ENCODE assay signal across 9 cellular contexts in genomic region chr4:142817442-142817841, GRCh38. TPM values are rescaled to one million over a fixed set of nuclear protein-coding genes. Genes with fewer than 3 reads are reported as not detected.
DNase-seq lines count a peak whose midpoint lies in the region; ATAC-seq and TF ChIP-seq lines count a peak whose summit lies in the region.
"Had no signal": no experiment of that assay in that cellular context is flagged by ENCODE, and none has a peak within 500 bp of the region (broad histone marks: within the 10 kb centered on the region; RNA-seq: fewer than 3 reads in every experiment).

No MANE protein-coding gene starts in this region.

- no peak for DNase-seq in CD8-positive, alpha-beta T cell
- DNase-seq in OCI-M1 (lab: John Stamatoyannopoulos, UW) (peak; percentile 86), astrocyte of the cerebellum (ENCODE audit: low read depth) (peak; percentile 88), neuronal stem cell (ENCODE audit: low spot score) (no peak), HuH-7 (ENCODE audit: low spot score) (no peak), GM10248 (ENCODE audit: extremely low spot score) (no peak), NCI-H1930 (lab: John Stamatoyannopoulos, UW) (no peak)

- CTCF ChIA-PET in CD8-positive, alpha-beta T cell (lab: Charles Lee), result interaction anchor here (1.2 kb wide), 1 partner anchor 30 kb away, joined by 3 read pairs; no protein-coding TSS in a partner anchor
- CTCF ChIA-PET in GM10248 (lab: Yijun Ruan, JAX), result interaction anchor here (1.4 kb wide), 1 partner anchor 10 kb away, joined by 3 read pairs; no protein-coding TSS in a partner anchor

- H3K27me3 ChIP-seq in CD8-positive, alpha-beta T cell (ENCODE audit: insufficient read depth, low read length), result no peaks in the 10 kb centered on the region
- no peaks in the 10 kb centered on the region for H3K27me3 ChIP-seq in neuronal stem cell (ENCODE audit: control insufficient read depth in 3 of 3, insufficient read depth in 3 of 3, low read depth in 1 of 3, low read length in 3 of 3)
- H3K27me3 ChIP-seq: suprapubic skin had no signal

- H3K4me3 ChIP-seq in CD8-positive, alpha-beta T cell (ENCODE audit: low read depth, low read length), result no peak overlapping the region
- H3K4me3 ChIP-seq in astrocyte of the cerebellum (ENCODE audit: low read depth, low read length), result no peak overlapping the region
- no peak overlapping the region for H3K4me3 ChIP-seq in neuronal stem cell (ENCODE audit: low read length in 2 of 2)
- H3K4me3 ChIP-seq: suprapubic skin had no signal

- no peak overlapping the region for H3K27ac ChIP-seq in CD8-positive, alpha-beta T cell (ENCODE audit: low read depth, low read length)
- peak overlapping the region; percentile 15 for H3K27ac ChIP-seq in neuronal stem cell (replicated peaks; ENCODE audit: low read length)
- H3K27ac ChIP-seq: suprapubic skin had no signal

- no peak overlapping the region for H4K91ac ChIP-seq in neuronal stem cell (ENCODE audit: low read depth, low read length, poor library complexity)

- no peak overlapping the region for H2BK12ac ChIP-seq in neuronal stem cell (ENCODE audit: low read length)

- no peak overlapping the region for H3K14ac ChIP-seq in neuronal stem cell (ENCODE audit: low read length)

- no peaks in the 10 kb centered on the region for H3K36me3 Mint-ChIP-seq in CD8-positive, alpha-beta T cell

- H3K18ac ChIP-seq in neuronal stem cell (ENCODE audit: low read length), result no peak overlapping the region

- H3K23ac ChIP-seq in neuronal stem cell (ENCODE audit: low read depth, low read length, poor library complexity), result no peak overlapping the region

- H3K27me3 Mint-ChIP-seq in CD8-positive, alpha-beta T cell (ENCODE audit: low read depth), result no peaks in the 10 kb centered on the region

- no peak overlapping the region for H2BK5ac ChIP-seq in neuronal stem cell (ENCODE audit: low read length)

- no peak overlapping the region for H4K8ac ChIP-seq in neuronal stem cell (ENCODE audit: low read depth, low read length)

- no peaks in the 10 kb centered on the region for H3K79me1 ChIP-seq in neuronal stem cell (ENCODE audit: low read depth, low read length)

- POLR2A ChIA-PET in CD8-positive, alpha-beta T cell (lab: Charles Lee), result no interaction called here
- POLR2A ChIA-PET in GM10248 (lab: Yijun Ruan, JAX), result no interaction called here

- H3K4me3 Mint-ChIP-seq in CD8-positive, alpha-beta T cell, result no peak overlapping the region

- no peak overlapping the region for H2AK5ac ChIP-seq in neuronal stem cell (ENCODE audit: low read depth, low read length)

- H3K4me2 ChIP-seq in neuronal stem cell (ENCODE audit: insufficient read depth, low read length, poor library complexity, severe bottlenecking), result no peak overlapping the region

- no peaks in the 10 kb centered on the region for H3K9me3 ChIP-seq in CD8-positive, alpha-beta T cell (ENCODE audit: low read length)
- peaks cover 0 to 5% of the 10 kb centered on the region in 2 donors for H3K9me3 ChIP-seq in neuronal stem cell (replicated peaks in 1 of 2; ENCODE audit: control insufficient read depth in 2 of 2, insufficient read depth in 1 of 2, low read depth in 1 of 2, low read length in 2 of 2)
- H3K9me3 ChIP-seq: suprapubic skin had no signal

- H2BK120ac ChIP-seq in neuronal stem cell (ENCODE audit: low read depth, low read length), result no peak overlapping the region

- no peaks in the 10 kb centered on the region for H3K4me1 ChIP-seq in CD8-positive, alpha-beta T cell (ENCODE audit: insufficient read depth, low read length)
- H3K4me1 ChIP-seq in neuronal stem cell (ENCODE audit: control insufficient read depth in 2 of 2, insufficient read depth in 1 of 2, low read depth in 1 of 2, low read length in 2 of 2), result peaks cover 2 to 4% of the 10 kb centered on the region in 2 donors

- WGBS in neuronal stem cell (ENCODE audit: extremely low coverage in 2 of 2, insufficient read length in 2 of 2, insufficient replicate concordance in 1 of 2), 2 donors, result no CpG with 5 or more reads among the region's 6 CpGs

- H3K4me1 Mint-ChIP-seq in CD8-positive, alpha-beta T cell (ENCODE audit: low read depth), result peaks cover 13% of the 10 kb centered on the region

- no peak overlapping the region for H2BK15ac ChIP-seq in neuronal stem cell (ENCODE audit: low read length)

- in situ Hi-C loops in astrocyte of the cerebellum (cut with HindIII; ENCODE audit: low sequenced_read_pairs), result no loop called here

- H2AFZ ChIP-seq in neuronal stem cell (ENCODE audit: low read length), result peak overlapping the region; percentile 37

- H3K4ac ChIP-seq in neuronal stem cell (ENCODE audit: low read length), result no peak overlapping the region

- no peaks in the 10 kb centered on the region for H3K9me3 Mint-ChIP-seq in CD8-positive, alpha-beta T cell

- no peak for ATAC-seq in CD8-positive, alpha-beta T cell
- no peak for ATAC-seq in HG03108 (IDR thresholded peaks at IDR 0.05; ENCODE audit: unreplicated experiment)

- peak overlapping the region; percentile 53 for H3K9ac ChIP-seq in neuronal stem cell (ENCODE audit: low read depth, low read length, poor library complexity)

- intact Hi-C loops in CD8-positive, alpha-beta T cell (cut with DNase I, micrococcal nuclease), result no loop called here

- H3K36me3 ChIP-seq in CD8-positive, alpha-beta T cell (ENCODE audit: insufficient read depth, low read length), result no peaks in the 10 kb centered on the region
- no peaks in the 10 kb centered on the region for H3K36me3 ChIP-seq in neuronal stem cell (replicated peaks in 1 of 2; ENCODE audit: control insufficient read depth in 2 of 2, insufficient read depth in 2 of 2, low read length in 2 of 2)
- H3K36me3 ChIP-seq: suprapubic skin had no signal

- TF ChIP-seq CTCF in CD8-positive, alpha-beta T cell (IDR thresholded peaks at IDR 0.05), result no peak
- TF ChIP-seq CTCF in astrocyte of the cerebellum (IDR thresholded peaks at IDR 0.05; ENCODE audit: low read depth, low read length, missing control alignments) (no peak), GM10248 (IDR thresholded peaks at IDR 0.05; ENCODE audit: control extremely low read depth, extremely low read depth, low read depth, missing control alignments) (no peak)

- H3K27ac Mint-ChIP-seq in CD8-positive, alpha-beta T cell, result peak overlapping the region; percentile 1

RNA-seq across cellular contexts. Expression of gene INPP4B, which starts 28.7 kb away (rescaled TPM):
- 10 to 100 TPM; 17.3 to 19.2 TPM for total RNA-seq in CD8-positive, alpha-beta T cell
- 0.45 TPM for polyA plus RNA-seq in neuronal stem cell (2013, experiment 1 of 2)
- polyA plus RNA-seq in neuronal stem cell (2013, experiment 2 of 2), result 0.43 TPM

Comparison
In these comparisons a context has a peak if more than half of its experiments do, and no peak if none do; other contexts are left out.
1. DNase-seq: peak in OCI-M1 (single experiment) and astrocyte of the cerebellum (single experiment); none in CD8-positive, alpha-beta T cell (0 of 7), neuronal stem cell (single experiment), HuH-7 (single experiment), GM10248 (single experiment) and NCI-H1930 (0 of 2).